ENCODE assay signal across 8 cellular contexts in the genomic region with DNA sequence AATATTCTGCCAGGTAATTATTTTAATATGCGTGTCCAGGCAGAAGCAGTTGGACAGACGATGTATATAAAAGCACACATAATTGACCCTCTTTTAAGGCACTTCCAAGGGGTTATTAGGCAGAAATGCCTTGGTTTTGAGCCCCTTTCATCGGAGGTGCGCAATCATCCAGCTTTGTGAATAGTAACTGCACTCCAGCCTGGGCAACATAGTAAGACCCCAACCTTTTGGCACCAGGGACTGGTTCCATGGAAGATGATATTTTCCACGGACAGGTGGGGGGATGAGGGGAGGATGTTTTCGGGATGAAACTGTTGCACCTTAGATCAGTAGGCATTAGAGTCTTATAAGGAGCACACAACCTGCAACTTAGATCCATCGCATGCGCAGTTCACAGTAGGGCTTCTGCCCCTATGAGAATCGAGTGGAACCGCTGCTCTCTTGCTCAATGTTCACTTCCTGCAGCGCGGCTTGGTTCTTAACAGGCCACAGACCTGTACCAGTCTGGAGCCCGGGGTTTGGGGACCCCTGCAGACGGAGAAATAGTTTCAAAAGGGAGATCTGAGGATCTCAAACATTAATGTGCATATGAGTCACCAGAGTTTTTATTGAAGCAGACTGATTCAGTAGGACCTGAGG. TPM values are rescaled to one million over a fixed set of nuclear protein-coding genes. Genes with fewer than 3 reads are reported as not detected.
DNase-seq lines count a peak whose midpoint lies in the region; ATAC-seq and TF ChIP-seq lines count a peak whose summit lies in the region.

No MANE protein-coding gene starts in this region.

- in situ Hi-C loops in gastrocnemius medialis (cut with MboI; ENCODE audit: low sequenced_read_pairs in 4 of 4), result no loop called here

- H3K9me3 ChIP-seq in gastrocnemius medialis, result no peaks in the 10 kb centered on the region

- no peaks in the 10 kb centered on the region for H3K36me3 ChIP-seq in gastrocnemius medialis

- peaks cover 43% of the 10 kb centered on the region for H3K4me1 Mint-ChIP-seq in activated CD8-positive, alpha-beta T cell treated with anti-CD3 and anti-CD28 coated beads, Interleukin-2, amount 10 ng/mL, durations not matched to agents 7 days and 5 days (ENCODE audit: low read depth)
- H3K4me1 Mint-ChIP-seq in glutamatergic neuron (ENCODE audit: low read depth, unreplicated experiment), result peaks cover 3% of the 10 kb centered on the region

- H3K27ac Mint-ChIP-seq in activated CD8-positive, alpha-beta T cell treated with anti-CD3 and anti-CD28 coated beads, Interleukin-2, amount 10 ng/mL, durations not matched to agents 7 days and 5 days, result peak overlapping the region; percentile 6
- H3K27ac Mint-ChIP-seq in glutamatergic neuron (ENCODE audit: unreplicated experiment), result no peak overlapping the region

- H3K27ac ChIP-seq in gastrocnemius medialis, result no peak overlapping the region

- DNase-seq in Daoy (ENCODE audit: low read depth) (peak; percentile 34), glutamatergic neuron (no peak), OCI-M1 (lab: John Stamatoyannopoulos, UW) (no peak), SHP77 treated with DMSO at 0.1 percent for 48 hours (lab: John Stamatoyannopoulos, UW) (no peak), gastrocnemius medialis (no peak)
- DNase-seq in activated CD8-positive, alpha-beta T cell treated with anti-CD3 and anti-CD28 coated beads, Interleukin-2, amount 10 ng/mL, durations not matched to agents 7 days and 5 days, result peak; percentile 63
- peak; percentile 49 for DNase-seq in stimulated activated naive CD8-positive, alpha-beta T cell treated with anti-CD3 and anti-CD28 coated beads, Interleukin-15, Interleukin-2, amounts not matched to agents 100 U/mL and 50 U/mL, for 24 hours

- peaks cover 44 to 53% (median 52%) of the 10 kb centered on the region in 3 donors for H3K27me3 ChIP-seq in gastrocnemius medialis

- peaks cover 9 to 19% of the 10 kb centered on the region in 2 donors for H3K4me1 ChIP-seq in gastrocnemius medialis

- intact Hi-C loops in gastrocnemius medialis (cut with DNase I; ENCODE audit: low total_unique reads), result no loop called here

- H3K9me3 Mint-ChIP-seq in activated CD8-positive, alpha-beta T cell treated with anti-CD3 and anti-CD28 coated beads, Interleukin-2, amount 10 ng/mL, durations not matched to agents 7 days and 5 days (ENCODE audit: insufficient read depth), result peaks cover 3% of the 10 kb centered on the region
- H3K9me3 Mint-ChIP-seq in glutamatergic neuron (ENCODE audit: unreplicated experiment), result peaks cover 2% of the 10 kb centered on the region

- peak overlapping the region; percentile 84 for H3K4me3 Mint-ChIP-seq in activated CD8-positive, alpha-beta T cell treated with anti-CD3 and anti-CD28 coated beads, Interleukin-2, amount 10 ng/mL, durations not matched to agents 7 days and 5 days
- H3K4me3 Mint-ChIP-seq in glutamatergic neuron (ENCODE audit: unreplicated experiment), result peak overlapping the region; percentile 74

- no peak for TF ChIP-seq POLR2A in gastrocnemius medialis (IDR thresholded peaks at IDR 0.05)

- H3K4me3 ChIP-seq in gastrocnemius medialis, result peak overlapping the region in 2 of 4 donors; percentile 52 to 58

- H3K27me3 Mint-ChIP-seq in activated CD8-positive, alpha-beta T cell treated with anti-CD3 and anti-CD28 coated beads, Interleukin-2, amount 10 ng/mL, durations not matched to agents 7 days and 5 days (ENCODE audit: low read depth), result peaks cover 35% of the 10 kb centered on the region
- peaks cover 9% of the 10 kb centered on the region for H3K27me3 Mint-ChIP-seq in glutamatergic neuron (ENCODE audit: unreplicated experiment)

- TF ChIP-seq CTCF in glutamatergic neuron (IDR thresholded peaks at IDR 0.05; ENCODE audit: partially characterized antibody, unreplicated experiment) (no peak), gastrocnemius medialis (IDR thresholded peaks at IDR 0.05 in 4 of 5, conservative IDR thresholded peaks at IDR 0.05 in 1 of 5) (no peak)

- ATAC-seq in HG03196 (IDR thresholded peaks at IDR 0.05; ENCODE audit: unreplicated experiment) (peak; percentile 17), gastrocnemius medialis (no peak)
- ATAC-seq in activated CD8-positive, alpha-beta T cell treated with anti-CD3 and anti-CD28 coated beads, Interleukin-2, amount 10 ng/mL, durations not matched to agents 7 days and 5 days, result peak; percentile 27
- ATAC-seq in stimulated activated naive CD8-positive, alpha-beta T cell treated with anti-CD3 and anti-CD28 coated beads, Interleukin-15, Interleukin-2, amounts not matched to agents 100 U/mL and 50 U/mL, for 24 hours, result peak; percentile 48

- CTCF ChIA-PET in activated CD8-positive, alpha-beta T cell treated with anti-CD3 and anti-CD28 coated beads, Interleukin-2, amount 10 ng/mL, durations not matched to agents 7 days and 5 days (lab: Charles Lee), result interaction anchor here (0.8 to 1.1 kb wide), 4 partner anchors 29 to 260 kb away, joined by 3 to 11 read pairs (median 5); partner anchors contain the start of gene C1orf52

- POLR2A ChIA-PET in activated CD8-positive, alpha-beta T cell treated with anti-CD3 and anti-CD28 coated beads, Interleukin-2, amount 10 ng/mL, durations not matched to agents 7 days and 5 days (lab: Charles Lee), result no interaction called here

- peaks cover 15% of the 10 kb centered on the region for H3K36me3 Mint-ChIP-seq in activated CD8-positive, alpha-beta T cell treated with anti-CD3 and anti-CD28 coated beads, Interleukin-2, amount 10 ng/mL, durations not matched to agents 7 days and 5 days (ENCODE audit: low read depth)
- no peaks in the 10 kb centered on the region for H3K36me3 Mint-ChIP-seq in glutamatergic neuron (ENCODE audit: unreplicated experiment)

RNA-seq across cellular contexts. Expression of gene MCOLN2, which starts 1.8 kb away (rescaled TPM):
- 13.5 and 13.6 TPM in 2 replicates for total RNA-seq in Daoy (2014; rRNA removed; shearing (Covaris generic))
- 10 to 100 TPM; 11.4 to 12.9 TPM for total RNA-seq in activated CD8-positive, alpha-beta T cell treated with anti-CD3 and anti-CD28 coated beads, Interleukin-2, amount 10 ng/mL, durations not matched to agents 7 days and 5 days
- total RNA-seq in glutamatergic neuron (ENCODE audit: unreplicated experiment) (not detected), gastrocnemius medialis (1 to 10 TPM in 1 of 4 donors, under 1 TPM in 1, not detected in 2; 0.22 to 3.0 TPM)

RNA-seq across cellular contexts. Expression of gene MCOLN3, which starts 49.5 kb away (rescaled TPM):
- 2.1 and 2.5 TPM in 2 replicates for total RNA-seq in Daoy (2014; rRNA removed; shearing (Covaris generic))
- 1 to 10 TPM; 1.6 TPM for total RNA-seq in activated CD8-positive, alpha-beta T cell treated with anti-CD3 and anti-CD28 coated beads, Interleukin-2, amount 10 ng/mL, durations not matched to agents 7 days and 5 days
- total RNA-seq in glutamatergic neuron (ENCODE audit: unreplicated experiment) (not detected), gastrocnemius medialis (under 1 TPM; 0.19 to 0.61 (median 0.33) TPM)

Comparison
In these comparisons a context has a peak if more than half of its experiments do, and no peak if none do; other contexts are left out.
1. DNase-seq: peak in Daoy (single experiment), activated CD8-positive, alpha-beta T cell treated with anti-CD3 and anti-CD28 coated beads, Interleukin-2, amount 10 ng/mL, durations not matched to agents 7 days and 5 days (single experiment) and stimulated activated naive CD8-positive, alpha-beta T cell treated with anti-CD3 and anti-CD28 coated beads, Interleukin-15, Interleukin-2, amounts not matched to agents 100 U/mL and 50 U/mL, for 24 hours (single experiment); none in glutamatergic neuron (single experiment), OCI-M1 (single experiment), SHP77 treated with DMSO at 0.1 percent for 48 hours (single experiment) and gastrocnemius medialis (0 of 2).
2. ATAC-seq: peak in HG03196 (single experiment), activated CD8-positive, alpha-beta T cell treated with anti-CD3 and anti-CD28 coated beads, Interleukin-2, amount 10 ng/mL, durations not matched to agents 7 days and 5 days (single experiment) and stimulated activated naive CD8-positive, alpha-beta T cell treated with anti-CD3 and anti-CD28 coated beads, Interleukin-15, Interleukin-2, amounts not matched to agents 100 U/mL and 50 U/mL, for 24 hours (single experiment); none in gastrocnemius medialis (0 of 2).